In the genomic region with DNA sequence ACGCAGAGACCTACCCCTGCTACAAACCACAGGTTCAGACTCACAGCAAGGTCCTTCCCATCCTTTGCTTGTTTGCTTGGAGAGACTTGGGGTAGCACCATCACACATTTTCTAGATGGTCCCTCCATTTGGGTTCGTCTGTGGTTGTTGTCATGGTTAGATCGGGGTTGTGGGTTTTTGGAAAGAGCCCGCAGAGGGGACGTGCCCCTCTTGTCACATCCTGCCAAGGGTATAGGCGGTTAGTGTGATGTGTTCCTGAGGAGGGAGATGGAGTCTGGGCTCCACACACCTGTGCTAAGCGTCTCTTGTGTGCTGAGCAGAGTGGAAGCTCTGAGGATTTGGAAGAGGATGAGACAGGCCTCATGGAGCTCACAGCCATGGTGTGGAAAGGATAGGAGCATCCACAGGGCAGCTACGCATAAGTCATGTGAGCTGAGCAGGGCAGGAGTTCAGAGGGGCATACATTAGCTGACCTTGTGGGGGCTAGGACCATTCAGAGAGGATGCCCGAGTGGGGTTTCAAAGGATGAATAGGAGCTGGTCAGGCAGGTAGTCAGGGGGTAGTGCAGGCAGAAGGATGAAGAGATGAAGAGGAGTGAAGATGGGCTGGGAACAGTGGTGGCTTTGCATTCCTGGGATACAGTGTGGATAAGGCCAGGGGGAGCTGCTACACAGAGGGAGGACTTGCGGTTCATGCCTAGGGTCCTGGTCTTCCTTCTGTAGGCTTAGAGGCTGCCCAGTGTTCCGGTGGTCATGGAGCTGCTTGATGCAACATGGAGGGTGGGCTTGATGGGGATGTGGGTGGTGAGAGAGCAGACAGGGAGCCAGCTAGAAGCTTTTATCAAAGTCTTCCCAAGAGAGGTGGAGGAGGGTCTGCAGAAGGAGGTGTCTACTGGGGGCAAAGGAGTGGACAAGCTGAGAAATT, we compare ENCODE assay signal across 11 cellular contexts.
"Had no signal": no experiment of that assay in that cellular context is flagged by ENCODE, and none has a peak within 500 bp of the region (broad histone marks: within the 10 kb centered on the region; RNA-seq: fewer than 3 reads in every experiment).

No MANE protein-coding gene starts in this region.

- DNase-seq: activated CD4-positive, alpha-beta memory T cell treated with anti-CD3 and anti-CD28 coated beads, Interleukin-2, amount 10 ng/mL, durations not matched to agents 7 days and 5 days; activated CD4-positive, alpha-beta T cell treated with anti-CD3 and anti-CD28 coated beads for 36 hours; activated naive CD8-positive, alpha-beta T cell treated with anti-CD3 and anti-CD28 coated beads, Interleukin-2, amount 10 ng/mL, durations not matched to agents 7 days and 5 days; left lung; mesenchymal stem cell; stimulated activated CD4-positive, alpha-beta T cell treated with anti-CD3 and anti-CD28 coated beads, Interleukin-1b, Interleukin-23, amount 100 ng/mL, for 48 hours; T-helper 2 cell had no signal

- H3K27me3 ChIP-seq: dorsolateral prefrontal cortex, left lung, vagina had no signal

- H3K27ac ChIP-seq: dorsolateral prefrontal cortex, left lung, vagina had no signal

- H3K4me1 ChIP-seq: left lung, vagina had no signal

- H3K9me3 ChIP-seq: left lung, vagina had no signal

- H3K36me3 Mint-ChIP-seq: activated naive CD8-positive, alpha-beta T cell treated with anti-CD3 and anti-CD28 coated beads, Interleukin-2, amount 10 ng/mL, durations not matched to agents 7 days and 5 days; natural killer cell treated with Interleukin-12 subunit alpha and Interleukin-12 subunit beta and Interleukin-15 and Interleukin-18, amount 100 ng/mL, for 72 hours had no signal

- H3K27ac Mint-ChIP-seq: activated CD4-positive, alpha-beta memory T cell treated with anti-CD3 and anti-CD28 coated beads, Interleukin-2, amount 10 ng/mL, durations not matched to agents 7 days and 5 days; activated CD4-positive, alpha-beta T cell treated with anti-CD3 and anti-CD28 coated beads for 36 hours; activated naive CD8-positive, alpha-beta T cell treated with anti-CD3 and anti-CD28 coated beads, Interleukin-2, amount 10 ng/mL, durations not matched to agents 7 days and 5 days; natural killer cell treated with Interleukin-12 subunit alpha and Interleukin-12 subunit beta and Interleukin-15 and Interleukin-18, amount 100 ng/mL, for 72 hours had no signal

- H3K4me3 ChIP-seq: dorsolateral prefrontal cortex, left lung, vagina had no signal

- ATAC-seq: activated CD4-positive, alpha-beta T cell treated with anti-CD3 and anti-CD28 coated beads for 36 hours; esophagus mucosa; left lung; natural killer cell treated with Interleukin-12 subunit alpha and Interleukin-12 subunit beta and Interleukin-15 and Interleukin-18, amount 100 ng/mL, for 72 hours had no signal

- H3K36me3 ChIP-seq: left lung, vagina had no signal

- H3K27me3 Mint-ChIP-seq: activated CD4-positive, alpha-beta T cell treated with anti-CD3 and anti-CD28 coated beads for 36 hours had no signal

- H3K4me1 Mint-ChIP-seq: activated CD4-positive, alpha-beta memory T cell treated with anti-CD3 and anti-CD28 coated beads, Interleukin-2, amount 10 ng/mL, durations not matched to agents 7 days and 5 days; activated CD4-positive, alpha-beta T cell treated with anti-CD3 and anti-CD28 coated beads for 36 hours had no signal

- H3K9me3 Mint-ChIP-seq: activated CD4-positive, alpha-beta memory T cell treated with anti-CD3 and anti-CD28 coated beads, Interleukin-2, amount 10 ng/mL, durations not matched to agents 7 days and 5 days; activated naive CD8-positive, alpha-beta T cell treated with anti-CD3 and anti-CD28 coated beads, Interleukin-2, amount 10 ng/mL, durations not matched to agents 7 days and 5 days; natural killer cell treated with Interleukin-12 subunit alpha and Interleukin-12 subunit beta and Interleukin-15 and Interleukin-18, amount 100 ng/mL, for 72 hours had no signal

- H3K4me3 Mint-ChIP-seq: activated CD4-positive, alpha-beta memory T cell treated with anti-CD3 and anti-CD28 coated beads, Interleukin-2, amount 10 ng/mL, durations not matched to agents 7 days and 5 days; activated CD4-positive, alpha-beta T cell treated with anti-CD3 and anti-CD28 coated beads for 36 hours; activated naive CD8-positive, alpha-beta T cell treated with anti-CD3 and anti-CD28 coated beads, Interleukin-2, amount 10 ng/mL, durations not matched to agents 7 days and 5 days; natural killer cell treated with Interleukin-12 subunit alpha and Interleukin-12 subunit beta and Interleukin-15 and Interleukin-18, amount 100 ng/mL, for 72 hours had no signal
